1 cellular context compared by ENCODE assay signal in genomic region chr16:66873685-66874055, GRCh38.
A peak's percentile ranks its signal among the peaks of the same experiment; 100 is the strongest.
TF ChIP-seq lines count a peak whose summit lies in the region.

No MANE protein-coding gene starts in this region.

TF ChIP-seq in K562, 482 proteins besides CTCF, POLR2A, EP300 and RAD21:
- TF ChIP-seq MTF1 (CRISPR knock-in tag; IDR thresholded peaks at IDR 0.05; ENCODE audit: borderline replicate concordance) (no peak), CEBPB (tag; IDR thresholded peaks at IDR 0.05) (no peak), VEZF1 (CRISPR knock-in tag; IDR thresholded peaks at IDR 0.05) (peak; percentile 31), PCBP2 (IDR thresholded peaks at IDR 0.05; ENCODE audit: low read depth, low read length, poor library complexity, severe bottlenecking) (peak; percentile 71), KAT8 (IDR thresholded peaks at IDR 0.05; ENCODE audit: low read depth) (no peak), NR4A1 (CRISPR knock-in tag; IDR thresholded peaks at IDR 0.05) (no peak), NR4A1 (tag; IDR thresholded peaks at IDR 0.05) (no peak), ZNF263 (CRISPR knock-in tag; IDR thresholded peaks at IDR 0.05; ENCODE audit: borderline replicate concordance) (peak; percentile 95)
